14 cellular contexts compared by ENCODE assay signal in genomic region chrX:79325263-79325958, GRCh38. TPM values are rescaled to one million over a fixed set of nuclear protein-coding genes. Genes with fewer than 3 reads are reported as not detected.
A peak's percentile ranks its signal among the peaks of the same experiment; 100 is the strongest.
DNase-seq lines count a peak whose midpoint lies in the region; ATAC-seq and TF ChIP-seq lines count a peak whose summit lies in the region.
"Had no signal": no experiment of that assay in that cellular context is flagged by ENCODE, and none has a peak within 500 bp of the region (broad histone marks: within the 10 kb centered on the region; RNA-seq: fewer than 3 reads in every experiment).

No MANE protein-coding gene starts in this region.

- H3K4me1 ChIP-seq in NT2/D1 (ENCODE audit: insufficient read depth, insufficient read length) (no peaks in the 10 kb centered on the region), suprapubic skin (no peaks in the 10 kb centered on the region)
- H3K4me1 ChIP-seq: BLaER1 had no signal

- intact Hi-C loops in Calu3 (cut with micrococcal nuclease; ENCODE audit: unreplicated experiment) (no loop called here), left colon (cut with DNase I, micrococcal nuclease) (no loop called here)
- intact Hi-C loops in activated T-helper 1 cell treated with anti-CD3 and anti-CD28 coated beads, Interleukin-12 subunit alpha, Interleukin-12 subunit beta, Interleukin-2, Interleukin-4 antibody, amounts not matched to agents 30 ng/mL and 10 ng/mL and 1 ng/mL, durations not matched to agents 14 hours and 24 hours and 36 hours (cut with micrococcal nuclease): loop anchor here (5.0 kb wide), 2 partner anchors 37 to 87 kb away; no protein-coding TSS in a partner anchor

- no peak overlapping the region for H3K27ac ChIP-seq in suprapubic skin
- H3K27ac ChIP-seq: BLaER1, thoracic aorta had no signal

- CTCF ChIA-PET in Calu3 (lab: Charles Lee): no interaction called here

- no peak for TF ChIP-seq POLR2A in suprapubic skin (IDR thresholded peaks at IDR 0.05)

- H3K9me3 ChIP-seq in NT2/D1 (ENCODE audit: insufficient read depth, low read length): no peaks in the 10 kb centered on the region
- no peaks in the 10 kb centered on the region for H3K9me3 ChIP-seq in suprapubic skin
- H3K9me3 ChIP-seq: BLaER1, thoracic aorta had no signal

- H3K4me3 ChIP-seq in NT2/D1 (ENCODE audit: insufficient read length, low read depth): no peak overlapping the region
- H3K4me3 ChIP-seq in suprapubic skin: no peak overlapping the region
- H3K4me3 ChIP-seq: BLaER1, thoracic aorta had no signal

- no peak overlapping the region for H3K9ac ChIP-seq in NT2/D1 (ENCODE audit: insufficient read length, low read depth)
- H3K9ac ChIP-seq: BLaER1 had no signal

- TF ChIP-seq EP300 in suprapubic skin (IDR thresholded peaks at IDR 0.05): no peak

- WGBS in suprapubic skin: 66% methylated on average over 8 of the region's 8 CpGs

- BruUV-seq in Calu3 (replicated peaks; lab: Mats Ljungman, UMichigan): no TSS peak

- peak overlapping the region; percentile 55 for H3K4me3 Mint-ChIP-seq in Calu3 (ENCODE audit: low read depth, unreplicated experiment)
- H3K4me3 Mint-ChIP-seq in activated T-helper 1 cell treated with anti-CD3 and anti-CD28 coated beads, Interleukin-12 subunit alpha, Interleukin-12 subunit beta, Interleukin-2, Interleukin-4 antibody, amounts not matched to agents 30 ng/mL and 10 ng/mL and 1 ng/mL, durations not matched to agents 14 hours and 24 hours and 36 hours: peak overlapping the region; percentile 73

- H3K36me3 ChIP-seq in NT2/D1 (ENCODE audit: insufficient read depth, insufficient read length, low read length): no peaks in the 10 kb centered on the region
- H3K36me3 ChIP-seq in suprapubic skin: no peaks in the 10 kb centered on the region
- H3K36me3 ChIP-seq: BLaER1, thoracic aorta had no signal

- TF ChIP-seq CTCF in Calu3 (IDR thresholded peaks at IDR 0.05; ENCODE audit: unreplicated experiment) (no peak), suprapubic skin (IDR thresholded peaks at IDR 0.05) (no peak)

- peaks cover 16% of the 10 kb centered on the region for H3K4me1 Mint-ChIP-seq in Calu3 (ENCODE audit: low read depth, unreplicated experiment)
- H3K4me1 Mint-ChIP-seq in activated T-helper 1 cell treated with anti-CD3 and anti-CD28 coated beads, Interleukin-12 subunit alpha, Interleukin-12 subunit beta, Interleukin-2, Interleukin-4 antibody, amounts not matched to agents 30 ng/mL and 10 ng/mL and 1 ng/mL, durations not matched to agents 14 hours and 24 hours and 36 hours (ENCODE audit: low read depth): peaks cover 10% of the 10 kb centered on the region

- no peak overlapping the region for H3K27ac Mint-ChIP-seq in Calu3 (ENCODE audit: unreplicated experiment)
- H3K27ac Mint-ChIP-seq in activated T-helper 1 cell treated with anti-CD3 and anti-CD28 coated beads, Interleukin-12 subunit alpha, Interleukin-12 subunit beta, Interleukin-2, Interleukin-4 antibody, amounts not matched to agents 30 ng/mL and 10 ng/mL and 1 ng/mL, durations not matched to agents 14 hours and 24 hours and 36 hours: peak overlapping the region; percentile 67

- no peaks in the 10 kb centered on the region for H3K9me3 Mint-ChIP-seq in Calu3 (ENCODE audit: low read depth, unreplicated experiment)
- no peaks in the 10 kb centered on the region for H3K9me3 Mint-ChIP-seq in activated T-helper 1 cell treated with anti-CD3 and anti-CD28 coated beads, Interleukin-12 subunit alpha, Interleukin-12 subunit beta, Interleukin-2, Interleukin-4 antibody, amounts not matched to agents 30 ng/mL and 10 ng/mL and 1 ng/mL, durations not matched to agents 14 hours and 24 hours and 36 hours

- DNase-seq in Calu3 (peak; percentile 41), NT2/D1 (ENCODE audit: low read depth, low spot score) (peak; percentile 5), left colon (no peak), suprapubic skin (ENCODE audit: low spot score in 2 of 2) (no peak)
- peak; percentile 24 for DNase-seq in activated T-helper 1 cell treated with anti-CD3 and anti-CD28 coated beads, Interleukin-12 subunit alpha, Interleukin-12 subunit beta, Interleukin-2, Interleukin-4 antibody, amounts not matched to agents 30 ng/mL and 10 ng/mL and 1 ng/mL, durations not matched to agents 14 hours and 24 hours and 36 hours (ENCODE audit: low spot score)
- DNase-seq: cortex of kidney, left cardiac atrium, nucleus accumbens had no signal

- H3K36me3 Mint-ChIP-seq in Calu3 (ENCODE audit: insufficient read depth, unreplicated experiment): no peaks in the 10 kb centered on the region
- H3K36me3 Mint-ChIP-seq in activated T-helper 1 cell treated with anti-CD3 and anti-CD28 coated beads, Interleukin-12 subunit alpha, Interleukin-12 subunit beta, Interleukin-2, Interleukin-4 antibody, amounts not matched to agents 30 ng/mL and 10 ng/mL and 1 ng/mL, durations not matched to agents 14 hours and 24 hours and 36 hours (ENCODE audit: low read depth): no peaks in the 10 kb centered on the region

- no peaks in the 10 kb centered on the region for H3K27me3 Mint-ChIP-seq in Calu3 (ENCODE audit: unreplicated experiment)
- H3K27me3 Mint-ChIP-seq in activated T-helper 1 cell treated with anti-CD3 and anti-CD28 coated beads, Interleukin-12 subunit alpha, Interleukin-12 subunit beta, Interleukin-2, Interleukin-4 antibody, amounts not matched to agents 30 ng/mL and 10 ng/mL and 1 ng/mL, durations not matched to agents 14 hours and 24 hours and 36 hours (ENCODE audit: insufficient read depth): no peaks in the 10 kb centered on the region

- ATAC-seq in left colon (peak; percentile 49), HG03469 (IDR thresholded peaks at IDR 0.05; ENCODE audit: unreplicated experiment) (no peak), GM18873 (IDR thresholded peaks at IDR 0.05; ENCODE audit: low FRiP score, unreplicated experiment) (no peak), HG03442 (IDR thresholded peaks at IDR 0.05; ENCODE audit: unreplicated experiment) (no peak)
- ATAC-seq: left cardiac atrium had no signal

- H3K27me3 ChIP-seq in NT2/D1 (ENCODE audit: insufficient read depth, insufficient read length) (no peaks in the 10 kb centered on the region), suprapubic skin (no peaks in the 10 kb centered on the region)

RNA-seq across cellular contexts. Expression of gene ITM2A, which starts 41.7 kb away (rescaled TPM):
- 17.7 and 25.7 TPM in 2 replicates for total RNA-seq in Calu3 (2022)
- total RNA-seq in activated T-helper 1 cell treated with anti-CD3 and anti-CD28 coated beads, Interleukin-12 subunit alpha, Interleukin-12 subunit beta, Interleukin-2, Interleukin-4 antibody, amounts not matched to agents 30 ng/mL and 10 ng/mL and 1 ng/mL, durations not matched to agents 14 hours and 24 hours and 36 hours: 114 and 116 TPM in 2 replicates
- total RNA-seq in left colon: 10 to 100 TPM; 13.7 to 26.5 TPM
- 10 to 100 TPM; 23.4 to 45.1 (median 27.2) TPM for total RNA-seq in suprapubic skin
- total RNA-seq: M059J had no signal

Comparison
In these comparisons a context has a peak if more than half of its experiments do, and no peak if none do; other contexts are left out.
1. DNase-seq: peak in Calu3 (single experiment), NT2/D1 (single experiment) and activated T-helper 1 cell treated with anti-CD3 and anti-CD28 coated beads, Interleukin-12 subunit alpha, Interleukin-12 subunit beta, Interleukin-2, Interleukin-4 antibody, amounts not matched to agents 30 ng/mL and 10 ng/mL and 1 ng/mL, durations not matched to agents 14 hours and 24 hours and 36 hours (single experiment); none in left colon (0 of 2) and suprapubic skin (0 of 2).